8 cellular contexts compared by ENCODE assay signal in the genomic region with DNA sequence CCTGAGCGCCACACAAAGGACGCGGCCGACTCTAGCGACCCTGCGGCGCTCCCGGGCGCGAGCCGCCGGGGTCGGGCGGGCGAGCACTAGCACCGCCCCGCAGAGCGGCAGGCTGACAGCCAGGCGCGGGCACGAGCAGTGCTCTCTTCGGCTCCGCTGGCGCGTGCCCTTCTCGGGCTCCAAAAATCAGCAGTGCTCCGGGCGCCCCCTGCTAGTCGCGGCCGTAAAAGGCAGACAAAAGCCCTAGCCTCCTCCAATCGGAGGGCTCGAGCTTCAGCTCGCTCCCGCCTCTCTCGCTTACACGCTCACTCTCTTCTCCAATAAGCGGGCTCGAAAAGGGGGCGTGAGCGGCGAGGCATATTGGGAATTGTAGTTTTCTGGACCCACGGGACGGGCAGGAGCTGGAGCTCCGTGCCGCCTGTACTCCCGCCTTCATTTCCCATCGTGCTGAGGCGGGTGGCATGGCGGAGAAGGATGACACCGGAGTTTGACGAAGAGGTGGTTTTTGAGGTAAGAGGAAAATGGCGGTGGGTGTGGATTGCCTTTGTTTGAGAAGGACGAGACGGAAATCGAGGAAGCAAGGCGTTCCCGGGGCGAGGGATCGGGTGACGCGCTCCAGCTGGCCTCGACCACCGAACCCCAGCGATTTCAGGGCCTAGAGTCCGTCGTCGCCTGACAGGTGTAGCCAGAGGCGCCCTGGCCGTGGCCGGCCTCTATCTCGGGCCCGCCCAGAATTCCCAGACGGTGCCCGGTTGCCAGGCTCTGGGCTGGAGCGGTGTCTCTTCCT. TPM values are rescaled to one million over a fixed set of nuclear protein-coding genes. Genes with fewer than 3 reads are reported as not detected.
A peak's percentile ranks its signal among the peaks of the same experiment; 100 is the strongest.
DNase-seq lines count a peak whose midpoint lies in the region; ATAC-seq and TF ChIP-seq lines count a peak whose summit lies in the region.

Gene FGD6, minus strand, starts transcription at position 91 of the 787 bp plus-strand sequence. CDS start 227 bp downstream, outside the sequence.
A gene with protein sequence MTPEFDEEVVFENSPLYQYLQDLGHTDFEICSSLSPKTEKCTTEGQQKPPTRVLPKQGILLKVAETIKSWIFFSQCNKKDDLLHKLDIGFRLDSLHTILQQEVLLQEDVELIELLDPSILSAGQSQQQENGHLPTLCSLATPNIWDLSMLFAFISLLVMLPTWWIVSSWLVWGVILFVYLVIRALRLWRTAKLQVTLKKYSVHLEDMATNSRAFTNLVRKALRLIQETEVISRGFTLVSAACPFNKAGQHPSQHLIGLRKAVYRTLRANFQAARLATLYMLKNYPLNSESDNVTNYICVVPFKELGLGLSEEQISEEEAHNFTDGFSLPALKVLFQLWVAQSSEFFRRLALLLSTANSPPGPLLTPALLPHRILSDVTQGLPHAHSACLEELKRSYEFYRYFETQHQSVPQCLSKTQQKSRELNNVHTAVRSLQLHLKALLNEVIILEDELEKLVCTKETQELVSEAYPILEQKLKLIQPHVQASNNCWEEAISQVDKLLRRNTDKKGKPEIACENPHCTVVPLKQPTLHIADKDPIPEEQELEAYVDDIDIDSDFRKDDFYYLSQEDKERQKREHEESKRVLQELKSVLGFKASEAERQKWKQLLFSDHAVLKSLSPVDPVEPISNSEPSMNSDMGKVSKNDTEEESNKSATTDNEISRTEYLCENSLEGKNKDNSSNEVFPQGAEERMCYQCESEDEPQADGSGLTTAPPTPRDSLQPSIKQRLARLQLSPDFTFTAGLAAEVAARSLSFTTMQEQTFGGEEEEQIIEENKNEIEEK (plus strand): TSS at position 431 of the 787 bp plus-strand sequence. CDS start 44 bp downstream, at position 475.

- peaks cover 14% of the 10 kb centered on the region for H3K36me3 Mint-ChIP-seq in activated naive CD8-positive, alpha-beta T cell treated with anti-CD3 and anti-CD28 coated beads for 36 hours

- peaks cover 20% of the 10 kb centered on the region for H3K4me1 ChIP-seq in testis

- intact Hi-C loops in testis (cut with DNase I; ENCODE audit: low total_unique reads), result loop anchor here (5.0 kb wide), 1 partner anchor 100 kb away; no protein-coding TSS in a partner anchor

- no peaks in the 10 kb centered on the region for H3K9me3 ChIP-seq in testis

- H3K4me3 ChIP-seq in testis, result peak within 1 kb of the TSS; percentile 84 to 91

- ATAC-seq in HG02610 (IDR thresholded peaks at IDR 0.05; ENCODE audit: unreplicated experiment) (peak; percentile 96), SK-N-SH treated with all-trans-retinoic acid at 6 μM for 48 hours (peak; percentile 89), omental fat pad (ENCODE audit: low FRiP score) (peak; percentile 98)

- TF ChIP-seq POLR2A in GM10847 (IDR thresholded peaks at IDR 0.05; ENCODE audit: extremely low read depth, insufficient read length) (peak; percentile 35), testis (IDR thresholded peaks at IDR 0.05) (peak; percentile 44)

- H3K27ac ChIP-seq in testis, result peak within 1 kb of the TSS; percentile 93 to 96

- no peaks in the 10 kb centered on the region for H3K36me3 ChIP-seq in testis (ENCODE audit: low read depth, missing control alignments)

- H3K4me1 Mint-ChIP-seq in activated naive CD8-positive, alpha-beta T cell treated with anti-CD3 and anti-CD28 coated beads for 36 hours, result peaks cover 28% of the 10 kb centered on the region

- H3K27ac Mint-ChIP-seq in activated naive CD8-positive, alpha-beta T cell treated with anti-CD3 and anti-CD28 coated beads for 36 hours, result peak within 1 kb of the TSS; percentile 94

- peaks cover 2% of the 10 kb centered on the region for H3K9me3 Mint-ChIP-seq in activated naive CD8-positive, alpha-beta T cell treated with anti-CD3 and anti-CD28 coated beads for 36 hours

- peak; percentile 97 for DNase-seq in NCI-H1092 (lab: John Stamatoyannopoulos, UW)
- peak; percentile 97 for DNase-seq in activated naive CD8-positive, alpha-beta T cell treated with anti-CD3 and anti-CD28 coated beads for 36 hours
- DNase-seq in glomerular visceral epithelial cell (ENCODE audit: extremely low spot score), result peak; percentile 99
- peak; percentile 86 for DNase-seq in omental fat pad (ENCODE audit: low spot score)
- DNase-seq in testis, result peak; percentile 99

- no peak for TF ChIP-seq CTCF in omental fat pad (IDR thresholded peaks at IDR 0.05)
- TF ChIP-seq CTCF in testis (IDR thresholded peaks at IDR 0.05), result peak; percentile 53 to 72 (median 59)

- peak within 1 kb of the TSS; percentile 89 for H3K4me3 Mint-ChIP-seq in activated naive CD8-positive, alpha-beta T cell treated with anti-CD3 and anti-CD28 coated beads for 36 hours

- H3K27me3 Mint-ChIP-seq in activated naive CD8-positive, alpha-beta T cell treated with anti-CD3 and anti-CD28 coated beads for 36 hours, result peaks cover 11% of the 10 kb centered on the region

- 0% methylated on average over 4 to 61 of the region's 76 CpGs for WGBS in testis, 2 donors

- no peaks in the 10 kb centered on the region for H3K27me3 ChIP-seq in testis

TF ChIP-seq in SK-N-SH treated with all-trans-retinoic acid at 6 μM for 48 hours, 23 proteins besides CTCF, POLR2A, EP300 and RAD21:
- TF ChIP-seq, protein P1, sequence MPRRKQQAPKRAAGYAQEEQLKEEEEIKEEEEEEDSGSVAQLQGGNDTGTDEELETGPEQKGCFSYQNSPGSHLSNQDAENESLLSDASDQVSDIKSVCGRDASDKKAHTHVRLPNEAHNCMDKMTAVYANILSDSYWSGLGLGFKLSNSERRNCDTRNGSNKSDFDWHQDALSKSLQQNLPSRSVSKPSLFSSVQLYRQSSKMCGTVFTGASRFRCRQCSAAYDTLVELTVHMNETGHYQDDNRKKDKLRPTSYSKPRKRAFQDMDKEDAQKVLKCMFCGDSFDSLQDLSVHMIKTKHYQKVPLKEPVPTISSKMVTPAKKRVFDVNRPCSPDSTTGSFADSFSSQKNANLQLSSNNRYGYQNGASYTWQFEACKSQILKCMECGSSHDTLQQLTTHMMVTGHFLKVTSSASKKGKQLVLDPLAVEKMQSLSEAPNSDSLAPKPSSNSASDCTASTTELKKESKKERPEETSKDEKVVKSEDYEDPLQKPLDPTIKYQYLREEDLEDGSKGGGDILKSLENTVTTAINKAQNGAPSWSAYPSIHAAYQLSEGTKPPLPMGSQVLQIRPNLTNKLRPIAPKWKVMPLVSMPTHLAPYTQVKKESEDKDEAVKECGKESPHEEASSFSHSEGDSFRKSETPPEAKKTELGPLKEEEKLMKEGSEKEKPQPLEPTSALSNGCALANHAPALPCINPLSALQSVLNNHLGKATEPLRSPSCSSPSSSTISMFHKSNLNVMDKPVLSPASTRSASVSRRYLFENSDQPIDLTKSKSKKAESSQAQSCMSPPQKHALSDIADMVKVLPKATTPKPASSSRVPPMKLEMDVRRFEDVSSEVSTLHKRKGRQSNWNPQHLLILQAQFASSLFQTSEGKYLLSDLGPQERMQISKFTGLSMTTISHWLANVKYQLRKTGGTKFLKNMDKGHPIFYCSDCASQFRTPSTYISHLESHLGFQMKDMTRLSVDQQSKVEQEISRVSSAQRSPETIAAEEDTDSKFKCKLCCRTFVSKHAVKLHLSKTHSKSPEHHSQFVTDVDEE (CRISPR knock-in tag; IDR thresholded peaks at IDR 0.05), result 0 out of 2 replicates have a peak, but pooled peaks have one; percentile 36
- TF ChIP-seq SNAI2 (CRISPR knock-in tag; IDR thresholded peaks at IDR 0.05), result peak; percentile 76
- no peak for TF ChIP-seq ZFP30 (CRISPR knock-in tag; IDR thresholded peaks at IDR 0.05)
- TF ChIP-seq ZFP3 (CRISPR knock-in tag; IDR thresholded peaks at IDR 0.05), result peak; percentile 62
- peak; percentile 65; the same call in 1 of the 2 replicates for TF ChIP-seq GLIS3 (CRISPR knock-in tag; IDR thresholded peaks at IDR 0.05)
TF ChIP-seq in SK-N-SH treated with all-trans-retinoic acid at 6 μM for 48 hours: peak in this region for 4.

RNA-seq across cellular contexts. Expression of gene FGD6, which starts in this region (rescaled TPM):
- total RNA-seq in activated naive CD8-positive, alpha-beta T cell treated with anti-CD3 and anti-CD28 coated beads for 36 hours, result under 1 TPM; 0.70 to 0.87 TPM
- total RNA-seq in omental fat pad (1 to 10 TPM; 6.6 to 9.6 (median 7.4) TPM), testis (10 to 100 TPM; 13.1 to 13.6 TPM)
- polyA plus RNA-seq in testis (ENCODE audit: insufficient read depth, low read depth, low replicate concordance), result 4.8 TPM

RNA-seq across cellular contexts. Expression of the second gene that starts in this region (rescaled TPM):
- 10 to 100 TPM; 52.7 to 58.4 TPM for total RNA-seq in activated naive CD8-positive, alpha-beta T cell treated with anti-CD3 and anti-CD28 coated beads for 36 hours
- total RNA-seq in omental fat pad (10 to 100 TPM; 57.3 to 75.8 (median 64.0) TPM), testis (100 to 1,000 TPM in 1 of 2 donors, 10 to 100 TPM in 1; 94.6 to 112 TPM)
- 31.7 TPM for polyA plus RNA-seq in testis (ENCODE audit: insufficient read depth, low read depth, low replicate concordance)

Comparison
In these comparisons a context has a peak if more than half of its experiments do, and no peak if none do; other contexts are left out.
1. Peak in every context shown above with its lines: DNase-seq, ATAC-seq, H3K4me3 ChIP-seq and H3K27ac ChIP-seq.
2. RNA of gene FGD6 (total RNA-seq): 13.1 to 13.6 TPM in testis and 6.6 to 9.6 TPM in omental fat pad; 0.70 to 0.87 TPM in activated naive CD8-positive, alpha-beta T cell treated with anti-CD3 and anti-CD28 coated beads for 36 hours; every median in the first group is over 4 times any median in the second.
3. CTCF ChIP-seq: peak in testis (3 of 3); none in omental fat pad (0 of 3).